ENCODE assay signal across 20 cellular contexts in genomic region chrY:10666785-10667184, GRCh38.
DNase-seq lines count a peak whose midpoint lies in the region; ATAC-seq and TF ChIP-seq lines count a peak whose summit lies in the region.
"Had no signal": no experiment of that assay in that cellular context is flagged by ENCODE, and none has a peak within 500 bp of the region (broad histone marks: within the 10 kb centered on the region; RNA-seq: fewer than 3 reads in every experiment).

No MANE protein-coding gene starts in this region.

- H3K4me1 ChIP-seq in mammary epithelial cell (ENCODE audit: insufficient read depth, low read length) (no peaks in the 10 kb centered on the region), left lung (no peaks in the 10 kb centered on the region), upper lobe of left lung (no peaks in the 10 kb centered on the region)
- H3K4me1 ChIP-seq: BE2C had no signal

- no peak for TF ChIP-seq CTCF in mammary epithelial cell (conservative IDR thresholded peaks at IDR 0.05 in 1 of 2, IDR thresholded peaks at IDR 0.05 in 1 of 2; ENCODE audit: extremely low read depth in 1 of 2, insufficient read depth in 1 of 2, low read depth in 1 of 2, low read length in 2 of 2)
- TF ChIP-seq CTCF in MCF 10A (IDR thresholded peaks at IDR 0.05; ENCODE audit: unreplicated experiment) = no peak
- no peak for TF ChIP-seq CTCF in epithelial cell of esophagus (IDR thresholded peaks at IDR 0.05; ENCODE audit: insufficient read depth, low read depth, low read length, missing control alignments)
- TF ChIP-seq CTCF in left lung (IDR thresholded peaks at IDR 0.05) = no peak
- no peak for TF ChIP-seq CTCF in upper lobe of left lung (IDR thresholded peaks at IDR 0.05)

- H3K4me3 ChIP-seq in mammary epithelial cell (replicated peaks in 1 of 3; ENCODE audit: insufficient read depth in 1 of 3, low read depth in 2 of 3, low read length in 3 of 3) (no peak overlapping the region), epithelial cell of esophagus (ENCODE audit: low read length) (no peak overlapping the region), left lung (no peak overlapping the region), upper lobe of left lung (no peak overlapping the region)

- no peaks in the 10 kb centered on the region for H3K36me3 Mint-ChIP-seq in MCF 10A (ENCODE audit: insufficient read depth, unreplicated experiment)

- no peak overlapping the region for H3K4me2 ChIP-seq in mammary epithelial cell (ENCODE audit: insufficient read depth, low read depth, low read length)

- DNase-seq in mammary epithelial cell = peak; percentile 0
- DNase-seq in MCF 10A (ENCODE audit: unreplicated experiment) = no peak
- peak; percentile 10 for DNase-seq in epithelial cell of esophagus (ENCODE audit: low read depth)
- no peak for DNase-seq in left lung
- no peak for DNase-seq in upper lobe of left lung
- DNase-seq in GOT3 (lab: John Stamatoyannopoulos, UW) = no peak
- no peak for DNase-seq in kidney tubule cell (ENCODE audit: low spot score)
- no peak for DNase-seq in COLO668 (lab: John Stamatoyannopoulos, UW; ENCODE audit: unreplicated experiment)
- DNase-seq: 8988T; BE2C; CD4-positive, alpha-beta T cell; DMS79; HCEC 1CT; KBM-7; NCI-H1048; NCI-H146; NCI-H2081; NCI-H774; RPMI8226 had no signal

- H3K9me3 Mint-ChIP-seq in MCF 10A (ENCODE audit: unreplicated experiment) = peaks cover 53% of the 10 kb centered on the region

- POLR2A ChIA-PET in MCF 10A (lab: Yijun Ruan, JAX) = no interaction called here

- WGBS in mammary epithelial cell (ENCODE audit: low coverage, missing lambda C conversion rate) = 29% methylated on average over 6 of the region's 9 CpGs
- WGBS in upper lobe of left lung, 2 donors = 62% methylated on average over 9 of the region's 9 CpGs; no CpG with 5 or more reads in 1 of the 2 donors

- CTCF ChIA-PET in mammary epithelial cell (lab: Charles Lee; ENCODE audit: low non-redundant PET) = no interaction called here
- CTCF ChIA-PET in MCF 10A (lab: Yijun Ruan, JAX) = no interaction called here

- H3K36me3 ChIP-seq in mammary epithelial cell (ENCODE audit: insufficient read depth, low read length) = no peaks in the 10 kb centered on the region
- H3K36me3 ChIP-seq in left lung = no peaks in the 10 kb centered on the region
- H3K36me3 ChIP-seq in upper lobe of left lung = no peaks in the 10 kb centered on the region
- H3K36me3 ChIP-seq: BE2C had no signal

- in situ Hi-C loops in mammary epithelial cell (cut with MboI; ENCODE audit: low sequenced_read_pairs in 2 of 2) = no loop called here

- intact Hi-C loops in mammary epithelial cell (cut with micrococcal nuclease) (no loop called here), MCF 10A (cut with micrococcal nuclease) (no loop called here), left lung (cut with DNase I) (no loop called here)

- H3K27me3 ChIP-seq in mammary epithelial cell (ENCODE audit: insufficient read depth, low read length) (no peaks in the 10 kb centered on the region), left lung (no peaks in the 10 kb centered on the region), upper lobe of left lung (no peaks in the 10 kb centered on the region)
- H3K27me3 ChIP-seq: BE2C had no signal

- no peaks in the 10 kb centered on the region for H4K20me1 ChIP-seq in mammary epithelial cell (ENCODE audit: insufficient read depth, low read length)

- TF ChIP-seq POLR2A in upper lobe of left lung (IDR thresholded peaks at IDR 0.05) = no peak

- ATAC-seq in left lung (peak; percentile 36), upper lobe of left lung (ENCODE audit: low FRiP score in 2 of 2) (peak; percentile 81 to 98)

- no peak overlapping the region for H2AFZ ChIP-seq in mammary epithelial cell (ENCODE audit: low read depth, low read length)

- TF ChIP-seq EP300 in upper lobe of left lung (IDR thresholded peaks at IDR 0.05) = no peak

- H3K27me3 Mint-ChIP-seq in MCF 10A (ENCODE audit: insufficient read depth, unreplicated experiment) = no peaks in the 10 kb centered on the region
- H3K27me3 Mint-ChIP-seq: CD4-positive, alpha-beta T cell had no signal

- no peaks in the 10 kb centered on the region for H3K4me1 Mint-ChIP-seq in MCF 10A (ENCODE audit: insufficient read depth, unreplicated experiment)

- H3K79me2 ChIP-seq in mammary epithelial cell (ENCODE audit: insufficient read depth, low read length) = no peaks in the 10 kb centered on the region

- peaks cover 8% of the 10 kb centered on the region for H3K9me3 ChIP-seq in mammary epithelial cell (replicated peaks; ENCODE audit: insufficient read depth, low read length)
- peaks cover 0 to 43% of the 10 kb centered on the region in 2 donors for H3K9me3 ChIP-seq in left lung
- peaks cover 0 to 15% (median 6%) of the 10 kb centered on the region in 4 donors for H3K9me3 ChIP-seq in upper lobe of left lung
- H3K9me3 ChIP-seq: BE2C had no signal

- H3K9ac ChIP-seq in mammary epithelial cell (ENCODE audit: insufficient read depth, low read length) = no peak overlapping the region

- H3K27ac Mint-ChIP-seq in MCF 10A (ENCODE audit: low read depth, unreplicated experiment) = no peak overlapping the region
- H3K27ac Mint-ChIP-seq: CD4-positive, alpha-beta T cell had no signal

- H3K27ac ChIP-seq in mammary epithelial cell (ENCODE audit: insufficient read depth, low read depth, low read length) (no peak overlapping the region), left lung (no peak overlapping the region), upper lobe of left lung (no peak overlapping the region)
- H3K27ac ChIP-seq: HL-60 had no signal

- dilution Hi-C loops in mammary epithelial cell (cut with HindIII; ENCODE audit: low sequenced_read_pairs) = no loop called here

- BruUV-seq in mammary epithelial cell (replicated peaks; lab: Mats Ljungman, UMichigan) (no TSS peak), MCF 10A (replicated peaks; lab: Mats Ljungman, UMichigan) (no TSS peak)

- H3K4me3 Mint-ChIP-seq in MCF 10A (ENCODE audit: unreplicated experiment) = no peak overlapping the region
- H3K4me3 Mint-ChIP-seq: CD4-positive, alpha-beta T cell had no signal

Comparison
In these comparisons a context has a peak if more than half of its experiments do, and no peak if none do; other contexts are left out.
1. DNase-seq: peak in mammary epithelial cell (single experiment) and epithelial cell of esophagus (single experiment); none in MCF 10A (single experiment), left lung (0 of 2), upper lobe of left lung (0 of 2), GOT3 (single experiment), kidney tubule cell (single experiment) and COLO668 (single experiment).